Comparison of ENCODE assay signal across 19 cellular contexts in genomic region chr22:31275576-31275975, GRCh38. TPM values are rescaled to one million over a fixed set of nuclear protein-coding genes. Genes with fewer than 3 reads are reported as not detected.
DNase-seq lines count a peak whose midpoint lies in the region; ATAC-seq and TF ChIP-seq lines count a peak whose summit lies in the region.
"Had no signal": no experiment of that assay in that cellular context is flagged by ENCODE, and none has a peak within 500 bp of the region (broad histone marks: within the 10 kb centered on the region; RNA-seq: fewer than 3 reads in every experiment).

No MANE protein-coding gene starts in this region.

- H3K27me3 ChIP-seq in breast epithelium (no peaks in the 10 kb centered on the region), mammary epithelial cell (ENCODE audit: insufficient read depth, low read length) (no peaks in the 10 kb centered on the region)
- H3K27me3 ChIP-seq: cardiac muscle cell, right lobe of liver, uterus had no signal

- H3K79me2 ChIP-seq in mammary epithelial cell (ENCODE audit: insufficient read depth, low read length), result peaks cover 12% of the 10 kb centered on the region

- H3K36me3 ChIP-seq in breast epithelium, result no peaks in the 10 kb centered on the region
- H3K36me3 ChIP-seq in mammary epithelial cell (ENCODE audit: insufficient read depth, low read length), result peaks cover 32% of the 10 kb centered on the region
- H3K36me3 ChIP-seq: uterus had no signal

- ATAC-seq in T-helper 17 cell, result no peak
- no peak for ATAC-seq in naive B cell (ENCODE audit: low read depth in 2 of 2)
- no peak for ATAC-seq in GM21529 (IDR thresholded peaks at IDR 0.05; ENCODE audit: unreplicated experiment)
- no peak for ATAC-seq in GM21717 (IDR thresholded peaks at IDR 0.05; ENCODE audit: unreplicated experiment)
- ATAC-seq: right lobe of liver, SK-N-SH treated with all-trans-retinoic acid at 6 μM for 48 hours had no signal

- TF ChIP-seq CTCF in breast epithelium (IDR thresholded peaks at IDR 0.05), result no peak
- TF ChIP-seq CTCF in mammary epithelial cell (conservative IDR thresholded peaks at IDR 0.05 in 1 of 2, IDR thresholded peaks at IDR 0.05 in 1 of 2; ENCODE audit: extremely low read depth in 1 of 2, insufficient read depth in 1 of 2, low read depth in 1 of 2, low read length in 2 of 2), result no peak

- peak overlapping the region; percentile 94 for H3K27ac Mint-ChIP-seq in T-helper 17 cell
- peak overlapping the region in 5 of 6 donors; percentile 14 to 52 (median 45) for H3K27ac Mint-ChIP-seq in naive B cell

- WGBS in mammary epithelial cell (ENCODE audit: low coverage, missing lambda C conversion rate), result 97% methylated on average over 4 of the region's 5 CpGs

- dilution Hi-C loops in mammary epithelial cell (cut with HindIII; ENCODE audit: low sequenced_read_pairs), result loop anchor here (5.0 kb wide), 2 partner anchors 63 to 88 kb away; partner anchors contain the start of gene LIMK2

- peak overlapping the region; percentile 61 to 75 for H3K27ac ChIP-seq in breast epithelium
- no peak overlapping the region for H3K27ac ChIP-seq in mammary epithelial cell (ENCODE audit: insufficient read depth, low read depth, low read length)
- H3K27ac ChIP-seq: cardiac muscle cell, right lobe of liver, uterus had no signal

- in situ Hi-C loops in mammary epithelial cell (cut with MboI; ENCODE audit: low sequenced_read_pairs in 2 of 2), result no loop called here

- DNase-seq in breast epithelium (ENCODE audit: low spot score in 2 of 2) (no peak), mammary epithelial cell (no peak), T-helper 17 cell (no peak), naive B cell (no peak), DMS79 treated with DMSO at 0.1 percent for 48 hours (lab: John Stamatoyannopoulos, UW) (no peak)
- DNase-seq: activated effector memory CD4-positive, alpha-beta T cell treated with Interleukin-2 at 50 U/mL for 16 hours; COR-L47; cortex of kidney; NCI-H1417 treated with DMSO at 0.1 percent for 48 hours; NCI-H2171; NCI-H524 treated with DMSO at 0.1 percent for 48 hours; right lobe of liver; T1000; uterus had no signal

- intact Hi-C loops in breast epithelium (cut with DNase I; ENCODE audit: low total_unique reads) (loop anchor here (10.0 kb wide), 1 partner anchor 61 kb away; the partner anchor contains the start of gene LIMK2), mammary epithelial cell (cut with micrococcal nuclease) (no loop called here)

- H3K4me1 Mint-ChIP-seq in T-helper 17 cell (peaks cover 55% of the 10 kb centered on the region), naive B cell (peaks cover 10 to 16% (median 11%) of the 10 kb centered on the region in 3 donors)

- H3K9me3 Mint-ChIP-seq in naive B cell, result no peaks in the 10 kb centered on the region
- H3K9me3 Mint-ChIP-seq: IgD-negative memory B cell had no signal

- no peak overlapping the region for H3K4me3 ChIP-seq in breast epithelium
- no peak overlapping the region for H3K4me3 ChIP-seq in mammary epithelial cell (replicated peaks in 1 of 3; ENCODE audit: insufficient read depth in 1 of 3, low read depth in 2 of 3, low read length in 3 of 3)
- H3K4me3 ChIP-seq: cardiac muscle cell, right lobe of liver, uterus had no signal

- no TSS peak for BruUV-seq in mammary epithelial cell (replicated peaks; lab: Mats Ljungman, UMichigan)

- no peak overlapping the region for H3K4me2 ChIP-seq in mammary epithelial cell (ENCODE audit: insufficient read depth, low read depth, low read length)

- H3K9me3 ChIP-seq in breast epithelium, result no peaks in the 10 kb centered on the region
- H3K9me3 ChIP-seq in mammary epithelial cell (replicated peaks; ENCODE audit: insufficient read depth, low read length), result no peaks in the 10 kb centered on the region
- H3K9me3 ChIP-seq in T-helper 17 cell (ENCODE audit: control insufficient read depth, low read length, poor library complexity, severe bottlenecking), result no peaks in the 10 kb centered on the region
- H3K9me3 ChIP-seq: right lobe of liver, uterus had no signal

- H4K20me1 ChIP-seq in mammary epithelial cell (ENCODE audit: insufficient read depth, low read length), result no peaks in the 10 kb centered on the region

- TF ChIP-seq POLR2A in breast epithelium (IDR thresholded peaks at IDR 0.05), result no peak

- H3K4me1 ChIP-seq in breast epithelium, result peaks cover 0 to 5% of the 10 kb centered on the region in 2 donors
- H3K4me1 ChIP-seq in mammary epithelial cell (ENCODE audit: insufficient read depth, low read length), result no peaks in the 10 kb centered on the region
- H3K4me1 ChIP-seq: uterus had no signal

- H3K9ac ChIP-seq in mammary epithelial cell (ENCODE audit: insufficient read depth, low read length), result no peak overlapping the region

- CTCF ChIA-PET in mammary epithelial cell (lab: Charles Lee; ENCODE audit: low non-redundant PET), result no interaction called here

- H3K27me3 Mint-ChIP-seq in T-helper 17 cell (no peaks in the 10 kb centered on the region), naive B cell (no peaks in the 10 kb centered on the region)
- H3K27me3 Mint-ChIP-seq: IgD-negative memory B cell had no signal

- H2AFZ ChIP-seq in mammary epithelial cell (ENCODE audit: low read depth, low read length), result no peak overlapping the region

- H3K4me3 Mint-ChIP-seq in T-helper 17 cell (no peak overlapping the region), naive B cell (no peak overlapping the region)
- H3K4me3 Mint-ChIP-seq: IgD-negative memory B cell had no signal

- H3K36me3 Mint-ChIP-seq in T-helper 17 cell (ENCODE audit: low read depth) (peaks cover 10% of the 10 kb centered on the region), naive B cell (no peaks in the 10 kb centered on the region)

RNA-seq across cellular contexts. Expression of gene PIK3IP1, which starts 16.7 kb away (rescaled TPM):
- total RNA-seq in breast epithelium (100 to 1,000 TPM in 1 of 3 donors, 10 to 100 TPM in 2; 43.3 to 109 (median 72.5) TPM), mammary epithelial cell (10 to 100 TPM in 1 of 2 donors, 1 to 10 TPM in 1; 2.9 to 14.2 TPM), T-helper 17 cell (100 to 1,000 TPM; 388 to 426 TPM)
- polyA plus RNA-seq in mammary epithelial cell (2.8 TPM), naive B cell (ENCODE audit: low read depth in 6 of 6) (100 to 1,000 TPM; 107 to 235 (median 181) TPM)
- polyA minus RNA-seq in mammary epithelial cell, result 0.31 TPM
